ENCODE assay signal across 9 cellular contexts in genomic region chr10:93916257-93917063, GRCh38. TPM values are rescaled to one million over a fixed set of nuclear protein-coding genes. Genes with fewer than 3 reads are reported as not detected.
DNase-seq lines count a peak whose midpoint lies in the region; ATAC-seq, FAIRE-seq and TF ChIP-seq lines count a peak whose summit lies in the region.
"Had no signal": no experiment of that assay in that cellular context is flagged by ENCODE, and none has a peak within 500 bp of the region (broad histone marks: within the 10 kb centered on the region; RNA-seq: fewer than 3 reads in every experiment).

No MANE protein-coding gene starts in this region.

- H3K36me3 Mint-ChIP-seq in astrocyte (ENCODE audit: low read depth, unreplicated experiment): no peaks in the 10 kb centered on the region
- H3K36me3 Mint-ChIP-seq: IgD-negative memory B cell had no signal

- no peaks in the 10 kb centered on the region for H3K4me1 ChIP-seq in astrocyte (ENCODE audit: insufficient read depth, low read length)

- FAIRE-seq in astrocyte (lab: Jason Lieb, UNC): peak; percentile 64

- TF ChIP-seq CTCF in LNCAP (IDR thresholded peaks at IDR 0.05) (peak; percentile 50; the same call in 1 of the 2 replicates), astrocyte (IDR thresholded peaks at IDR 0.05; ENCODE audit: insufficient read depth, low read depth, low read length) (peak; percentile 83)

- no peak overlapping the region for H2AFZ ChIP-seq in astrocyte (ENCODE audit: low read depth, low read length)

- H3K9me3 ChIP-seq in astrocyte (ENCODE audit: insufficient read depth, low read depth, low read length): no peaks in the 10 kb centered on the region

- H3K9ac ChIP-seq in astrocyte (ENCODE audit: low read length): no peak overlapping the region

- no peak overlapping the region for H3K27ac Mint-ChIP-seq in astrocyte (ENCODE audit: unreplicated experiment)
- H3K27ac Mint-ChIP-seq: IgD-negative memory B cell had no signal

- DNase-seq in DMS153 treated with DMSO at 0.1 percent for 48 hours (lab: John Stamatoyannopoulos, UW; ENCODE audit: unreplicated experiment) (peak; percentile 61), astrocyte (ENCODE audit: low read depth) (peak; percentile 31), left colon (no peak), NCI-H1048 (lab: John Stamatoyannopoulos, UW) (no peak)

- H3K27me3 Mint-ChIP-seq in astrocyte (ENCODE audit: low read depth, unreplicated experiment): no peaks in the 10 kb centered on the region
- H3K27me3 Mint-ChIP-seq: IgD-negative memory B cell had no signal

- no peak overlapping the region for H3K4me3 ChIP-seq in astrocyte (ENCODE audit: insufficient read depth, low read depth, low read length)

- H4K20me1 ChIP-seq in astrocyte (ENCODE audit: insufficient read depth, low read length): no peaks in the 10 kb centered on the region

- peak overlapping the region; percentile 17 for H3K4me2 ChIP-seq in astrocyte (ENCODE audit: low read length)

- H3K36me3 ChIP-seq in astrocyte (ENCODE audit: insufficient read depth, low read length): no peaks in the 10 kb centered on the region

- peak; percentile 90 for ATAC-seq in left colon
- no peak for ATAC-seq in HG02642 (IDR thresholded peaks at IDR 0.05; ENCODE audit: poor library complexity, unreplicated experiment)
- ATAC-seq in GM21528 (IDR thresholded peaks at IDR 0.05; ENCODE audit: low FRiP score, unreplicated experiment): no peak
- ATAC-seq in GM21576 (IDR thresholded peaks at IDR 0.05; ENCODE audit: unreplicated experiment): no peak

- no peaks in the 10 kb centered on the region for H3K4me1 Mint-ChIP-seq in astrocyte (ENCODE audit: low read depth, unreplicated experiment)
- H3K4me1 Mint-ChIP-seq: IgD-negative memory B cell had no signal

- no peaks in the 10 kb centered on the region for H3K9me3 Mint-ChIP-seq in astrocyte (ENCODE audit: unreplicated experiment)
- H3K9me3 Mint-ChIP-seq: IgD-negative memory B cell had no signal

- H3K27me3 ChIP-seq in astrocyte (ENCODE audit: insufficient read depth, low read length): no peaks in the 10 kb centered on the region

- H3K79me2 ChIP-seq in astrocyte (ENCODE audit: insufficient read depth, low read length): no peaks in the 10 kb centered on the region

- intact Hi-C loops in left colon (cut with DNase I, micrococcal nuclease): loop anchor here in 1 of 2 donors (2.0 to 10.0 kb wide), 2 partner anchors 404 to 528 kb away; no protein-coding TSS in a partner anchor

- no peak overlapping the region for H3K4me3 Mint-ChIP-seq in astrocyte (ENCODE audit: unreplicated experiment)
- H3K4me3 Mint-ChIP-seq: IgD-negative memory B cell had no signal

- no peak overlapping the region for H3K27ac ChIP-seq in astrocyte (ENCODE audit: low read depth, low read length)

RNA-seq across cellular contexts. Expression of gene SLC35G1, which starts 22.7 kb away (rescaled TPM):
- total RNA-seq in astrocyte (3.2 and 3.5 TPM in 2 replicates), left colon (10 to 100 TPM; 18.8 TPM)

Comparison
In these comparisons a context has a peak if more than half of its experiments do, and no peak if none do; other contexts are left out.
1. DNase-seq: peak in DMS153 treated with DMSO at 0.1 percent for 48 hours (single experiment) and astrocyte (single experiment); none in left colon (0 of 2) and NCI-H1048 (single experiment).